In genomic region chr4:1851575-1852415, GRCh38 we compare ENCODE assay signal across 14 cellular contexts. TPM values are rescaled to one million over a fixed set of nuclear protein-coding genes. Genes with fewer than 3 reads are reported as not detected.
DNase-seq lines count a peak whose midpoint lies in the region; ATAC-seq and TF ChIP-seq lines count a peak whose summit lies in the region.
"Had no signal": no experiment of that assay in that cellular context is flagged by ENCODE, and none has a peak within 500 bp of the region (broad histone marks: within the 10 kb centered on the region; RNA-seq: fewer than 3 reads in every experiment).

No MANE protein-coding gene starts in this region.

- H4K20me1 ChIP-seq in PC-3 (ENCODE audit: low read length) = peaks cover 21% of the 10 kb centered on the region; the same call in 1 of the 2 replicates

- WGBS in heart left ventricle, 4 donors = 67 to 76% (median 73%) methylated on average over 15 to 16 of the region's 16 CpGs
- WGBS in right lobe of liver (ENCODE audit: insufficient coverage, low coverage, low lambda C conversion rate, missing lambda C conversion rate) = 61% methylated on average over 12 of the region's 16 CpGs

- H3K27me3 Mint-ChIP-seq in activated T-helper 1 cell treated with anti-CD3 and anti-CD28 coated beads, Interleukin-12 subunit alpha, Interleukin-12 subunit beta, Interleukin-2, Interleukin-4 antibody, amounts not matched to agents 30 ng/mL and 10 ng/mL and 1 ng/mL, durations not matched to agents 14 hours and 24 hours and 36 hours (ENCODE audit: insufficient read depth) = no peaks in the 10 kb centered on the region
- H3K27me3 Mint-ChIP-seq in type B pancreatic cell = no peaks in the 10 kb centered on the region

- TF ChIP-seq POLR2A in heart left ventricle (IDR thresholded peaks at IDR 0.05) (no peak), right lobe of liver (IDR thresholded peaks at IDR 0.05) (no peak)

- CTCF ChIA-PET in PC-3 (lab: Charles Lee) = no interaction called here

- H3K9ac ChIP-seq in PC-3 (ENCODE audit: low read length) = no peak overlapping the region

- no peaks in the 10 kb centered on the region for H3F3A ChIP-seq in PC-3 (ENCODE audit: low read length, unreplicated experiment)

- H3K36me3 ChIP-seq in heart left ventricle = peaks cover 0 to 21% (median 10%) of the 10 kb centered on the region in 9 donors
- H3K36me3 ChIP-seq in right lobe of liver = peaks cover 0 to 12% (median 1%) of the 10 kb centered on the region in 4 donors
- H3K36me3 ChIP-seq in PC-3 (ENCODE audit: low read depth, low read length) = no peaks in the 10 kb centered on the region; the same call in 1 of the 2 replicates
- H3K36me3 ChIP-seq: ovary had no signal

- H3K27ac ChIP-seq in heart left ventricle = peak overlapping the region in 9 of 12 donors; percentile 2 to 65 (median 55)
- H3K27ac ChIP-seq in right lobe of liver = no peak overlapping the region
- no peak overlapping the region for H3K27ac ChIP-seq in PC-3 (ENCODE audit: low read length)
- H3K27ac ChIP-seq: ovary had no signal

- POLR2A ChIA-PET in PC-3 (lab: Charles Lee; ENCODE audit: unreplicated experiment) = no interaction called here

- H3K4me1 Mint-ChIP-seq in activated T-helper 1 cell treated with anti-CD3 and anti-CD28 coated beads, Interleukin-12 subunit alpha, Interleukin-12 subunit beta, Interleukin-2, Interleukin-4 antibody, amounts not matched to agents 30 ng/mL and 10 ng/mL and 1 ng/mL, durations not matched to agents 14 hours and 24 hours and 36 hours (ENCODE audit: low read depth) = peaks cover 30% of the 10 kb centered on the region
- peaks cover 25% of the 10 kb centered on the region for H3K4me1 Mint-ChIP-seq in type B pancreatic cell (ENCODE audit: unreplicated experiment)

- H3K9me3 ChIP-seq in heart left ventricle (no peaks in the 10 kb centered on the region), right lobe of liver (no peaks in the 10 kb centered on the region), PC-3 (ENCODE audit: low read length) (no peaks in the 10 kb centered on the region)
- H3K9me3 ChIP-seq: ovary had no signal

- H3K9me3 Mint-ChIP-seq in activated T-helper 1 cell treated with anti-CD3 and anti-CD28 coated beads, Interleukin-12 subunit alpha, Interleukin-12 subunit beta, Interleukin-2, Interleukin-4 antibody, amounts not matched to agents 30 ng/mL and 10 ng/mL and 1 ng/mL, durations not matched to agents 14 hours and 24 hours and 36 hours = no peaks in the 10 kb centered on the region
- no peaks in the 10 kb centered on the region for H3K9me3 Mint-ChIP-seq in type B pancreatic cell
- H3K9me3 Mint-ChIP-seq: activated naive CD4-positive, alpha-beta T cell treated with anti-CD3 and anti-CD28 coated beads for 36 hours had no signal

- H3K36me3 Mint-ChIP-seq in activated T-helper 1 cell treated with anti-CD3 and anti-CD28 coated beads, Interleukin-12 subunit alpha, Interleukin-12 subunit beta, Interleukin-2, Interleukin-4 antibody, amounts not matched to agents 30 ng/mL and 10 ng/mL and 1 ng/mL, durations not matched to agents 14 hours and 24 hours and 36 hours (ENCODE audit: low read depth) = peaks cover 15% of the 10 kb centered on the region
- H3K36me3 Mint-ChIP-seq in type B pancreatic cell = no peaks in the 10 kb centered on the region

- H3K4me3 ChIP-seq in heart left ventricle = peak overlapping the region in 1 of 12 donors; percentile 21
- H3K4me3 ChIP-seq in right lobe of liver = no peak overlapping the region
- no peak overlapping the region for H3K4me3 ChIP-seq in PC-3 (ENCODE audit: low read length)
- H3K4me3 ChIP-seq: ovary had no signal

- H2AFZ ChIP-seq in PC-3 (ENCODE audit: low read length) = no peak overlapping the region

- H3K4me1 ChIP-seq in heart left ventricle (peaks cover 0 to 52% (median 19%) of the 10 kb centered on the region in 12 donors), right lobe of liver (peaks cover 0 to 16% (median 4%) of the 10 kb centered on the region in 4 donors), PC-3 (ENCODE audit: insufficient read depth, low read length) (peaks cover 3% of the 10 kb centered on the region; the same call in 1 of the 2 replicates)

- no TSS peak for BruUV-seq in PC-3 (replicated peaks; lab: Mats Ljungman, UMichigan)

- H3K9me2 ChIP-seq in PC-3 (replicated peaks; ENCODE audit: low read length) = no peaks in the 10 kb centered on the region

- no peak overlapping the region for H3K4me2 ChIP-seq in PC-3 (ENCODE audit: low read length)

- ATAC-seq in heart left ventricle (peak; percentile 17 to 52 (median 21)), Right ventricle myocardium inferior (no peak), right lobe of liver (no peak), HG02759 (IDR thresholded peaks at IDR 0.05; ENCODE audit: unreplicated experiment) (no peak), PC-3 (no peak)
- ATAC-seq: activated CD8-positive, alpha-beta T cell treated with anti-CD3 and anti-CD28 coated beads, Interleukin-2, amount 10 ng/mL, durations not matched to agents 7 days and 5 days had no signal

- H3K27me3 ChIP-seq in heart left ventricle (no peaks in the 10 kb centered on the region), right lobe of liver (no peaks in the 10 kb centered on the region), PC-3 (ENCODE audit: low read length) (no peaks in the 10 kb centered on the region)
- H3K27me3 ChIP-seq: ovary had no signal

- peaks cover 73% of the 10 kb centered on the region for H3K79me2 ChIP-seq in PC-3 (ENCODE audit: low read length)

- intact Hi-C loops in heart left ventricle (cut with DNase I) (loop anchor here in 1 of 10 donors (10.0 kb wide), 1 partner anchor 57 kb away; the partner anchor contains the start of gene FGFR3), Right ventricle myocardium inferior (cut with DNase I) (no loop called here), right lobe of liver (cut with DNase I) (no loop called here), PC-3 (cut with micrococcal nuclease) (no loop called here)
- intact Hi-C loops in activated T-helper 1 cell treated with anti-CD3 and anti-CD28 coated beads, Interleukin-12 subunit alpha, Interleukin-12 subunit beta, Interleukin-2, Interleukin-4 antibody, amounts not matched to agents 30 ng/mL and 10 ng/mL and 1 ng/mL, durations not matched to agents 14 hours and 24 hours and 36 hours (cut with micrococcal nuclease) = loop anchor here (10.0 kb wide), 1 partner anchor 507 kb away; the partner anchor contains the start of gene UVSSA

- TF ChIP-seq CTCF in heart left ventricle (IDR thresholded peaks at IDR 0.05) (no peak), right lobe of liver (IDR thresholded peaks at IDR 0.05) (no peak), type B pancreatic cell (conservative IDR thresholded peaks at IDR 0.05) (no peak), PC-3 (conservative IDR thresholded peaks at IDR 0.05; ENCODE audit: low read depth, low read length) (no peak)

- peak overlapping the region; percentile 4 for H3K27ac Mint-ChIP-seq in activated T-helper 1 cell treated with anti-CD3 and anti-CD28 coated beads, Interleukin-12 subunit alpha, Interleukin-12 subunit beta, Interleukin-2, Interleukin-4 antibody, amounts not matched to agents 30 ng/mL and 10 ng/mL and 1 ng/mL, durations not matched to agents 14 hours and 24 hours and 36 hours
- H3K27ac Mint-ChIP-seq in type B pancreatic cell = peak overlapping the region; percentile 70
- H3K27ac Mint-ChIP-seq: activated CD8-positive, alpha-beta T cell treated with anti-CD3 and anti-CD28 coated beads, Interleukin-2, amount 10 ng/mL, durations not matched to agents 7 days and 5 days; activated naive CD4-positive, alpha-beta T cell treated with anti-CD3 and anti-CD28 coated beads for 36 hours had no signal

- DNase-seq in heart left ventricle = peak in 4 of 5 donors; percentile 44 to 80 (median 62)
- no peak for DNase-seq in Right ventricle myocardium inferior (ENCODE audit: missing footprints)
- DNase-seq in activated T-helper 1 cell treated with anti-CD3 and anti-CD28 coated beads, Interleukin-12 subunit alpha, Interleukin-12 subunit beta, Interleukin-2, Interleukin-4 antibody, amounts not matched to agents 30 ng/mL and 10 ng/mL and 1 ng/mL, durations not matched to agents 14 hours and 24 hours and 36 hours (ENCODE audit: low spot score) = no peak
- DNase-seq in right lobe of liver = peak in 2 of 3 donors; percentile 59 to 65
- no peak for DNase-seq in type B pancreatic cell (ENCODE audit: extremely low spot score, unreplicated experiment)
- no peak for DNase-seq in PC-3
- no peak for DNase-seq in GF-D8 (lab: John Stamatoyannopoulos, UW)
- DNase-seq: activated CD8-positive, alpha-beta T cell treated with anti-CD3 and anti-CD28 coated beads, Interleukin-2, amount 10 ng/mL, durations not matched to agents 7 days and 5 days; activated naive CD4-positive, alpha-beta T cell treated with anti-CD3 and anti-CD28 coated beads for 36 hours; DMS79; NCI-H1417 treated with DMSO at 0.1 percent for 48 hours; NCI-H526; ovary had no signal

- no peak overlapping the region for H3K4me3 Mint-ChIP-seq in activated T-helper 1 cell treated with anti-CD3 and anti-CD28 coated beads, Interleukin-12 subunit alpha, Interleukin-12 subunit beta, Interleukin-2, Interleukin-4 antibody, amounts not matched to agents 30 ng/mL and 10 ng/mL and 1 ng/mL, durations not matched to agents 14 hours and 24 hours and 36 hours
- peak overlapping the region; percentile 41 for H3K4me3 Mint-ChIP-seq in type B pancreatic cell
- H3K4me3 Mint-ChIP-seq: activated CD8-positive, alpha-beta T cell treated with anti-CD3 and anti-CD28 coated beads, Interleukin-2, amount 10 ng/mL, durations not matched to agents 7 days and 5 days; activated naive CD4-positive, alpha-beta T cell treated with anti-CD3 and anti-CD28 coated beads for 36 hours had no signal

RNA-seq across cellular contexts. Expression of gene LETM1, which starts 4.2 kb away (rescaled TPM):
- total RNA-seq in heart left ventricle (10 to 100 TPM; 35.0 to 54.7 (median 43.4) TPM), Right ventricle myocardium inferior (39.8 TPM), right lobe of liver (10 to 100 TPM; 18.1 to 31.0 (median 25.6) TPM), type B pancreatic cell (ENCODE audit: low replicate concordance) (61.1 and 64.3 TPM in 2 replicates), PC-3 (2014; rRNA removed) (86.3 and 129 TPM in 2 replicates)
- polyA plus RNA-seq in heart left ventricle = 10 to 100 TPM; 22.1 to 47.4 TPM
- total RNA-seq in activated T-helper 1 cell treated with anti-CD3 and anti-CD28 coated beads, Interleukin-12 subunit alpha, Interleukin-12 subunit beta, Interleukin-2, Interleukin-4 antibody, amounts not matched to agents 30 ng/mL and 10 ng/mL and 1 ng/mL, durations not matched to agents 14 hours and 24 hours and 36 hours = 93.9 and 101 TPM in 2 replicates

RNA-seq across cellular contexts. Expression of gene NSD2, which starts 19.4 kb away (rescaled TPM):
- total RNA-seq in heart left ventricle (10 to 100 TPM; 27.4 to 63.3 (median 40.5) TPM), Right ventricle myocardium inferior (37.0 TPM), right lobe of liver (10 to 100 TPM; 11.4 to 19.4 (median 14.0) TPM), type B pancreatic cell (ENCODE audit: low replicate concordance) (70.6 and 156 TPM in 2 replicates), PC-3 (2014; rRNA removed) (69.0 and 87.1 TPM in 2 replicates)
- polyA plus RNA-seq in heart left ventricle = 10 to 100 TPM; 11.4 to 19.0 TPM
- 200 and 202 TPM in 2 replicates for total RNA-seq in activated T-helper 1 cell treated with anti-CD3 and anti-CD28 coated beads, Interleukin-12 subunit alpha, Interleukin-12 subunit beta, Interleukin-2, Interleukin-4 antibody, amounts not matched to agents 30 ng/mL and 10 ng/mL and 1 ng/mL, durations not matched to agents 14 hours and 24 hours and 36 hours

RNA-seq across cellular contexts. Expression of gene FGFR3, which starts 58.7 kb away (rescaled TPM):
- total RNA-seq in heart left ventricle (1 to 10 TPM; 1.2 to 4.6 (median 2.3) TPM), Right ventricle myocardium inferior (1.8 TPM), right lobe of liver (10 to 100 TPM; 14.3 to 30.0 (median 25.7) TPM), type B pancreatic cell (ENCODE audit: low replicate concordance) (44.3 and 63.9 TPM in 2 replicates), PC-3 (2014; rRNA removed) (0.11 and 0.86 TPM in 2 replicates)
- 1 to 10 TPM; 1.1 to 2.8 TPM for polyA plus RNA-seq in heart left ventricle
- 0.29 and 0.39 TPM in 2 replicates for total RNA-seq in activated T-helper 1 cell treated with anti-CD3 and anti-CD28 coated beads, Interleukin-12 subunit alpha, Interleukin-12 subunit beta, Interleukin-2, Interleukin-4 antibody, amounts not matched to agents 30 ng/mL and 10 ng/mL and 1 ng/mL, durations not matched to agents 14 hours and 24 hours and 36 hours

Comparison
In these comparisons a context has a peak if more than half of its experiments do, and no peak if none do; other contexts are left out.
1. ATAC-seq: peak in heart left ventricle (4 of 4); none in Right ventricle myocardium inferior (single experiment), right lobe of liver (0 of 4), HG02759 (single experiment) and PC-3 (single experiment).
2. DNase-seq: peak in heart left ventricle (4 of 5) and right lobe of liver (2 of 3); none in Right ventricle myocardium inferior (single experiment), activated T-helper 1 cell treated with anti-CD3 and anti-CD28 coated beads, Interleukin-12 subunit alpha, Interleukin-12 subunit beta, Interleukin-2, Interleukin-4 antibody, amounts not matched to agents 30 ng/mL and 10 ng/mL and 1 ng/mL, durations not matched to agents 14 hours and 24 hours and 36 hours (single experiment), type B pancreatic cell (single experiment), PC-3 (single experiment) and GF-D8 (single experiment).
3. H3K27ac ChIP-seq: peak in heart left ventricle (9 of 12); none in right lobe of liver (0 of 3) and PC-3 (single experiment).